Comparison of ENCODE assay signal across 15 cellular contexts in genomic region chr1:222347627-222348026, GRCh38.
A peak's percentile ranks its signal among the peaks of the same experiment; 100 is the strongest.
DNase-seq lines count a peak whose midpoint lies in the region; ATAC-seq, FAIRE-seq and TF ChIP-seq lines count a peak whose summit lies in the region.
"Had no signal": no experiment of that assay in that cellular context is flagged by ENCODE, and none has a peak within 500 bp of the region (broad histone marks: within the 10 kb centered on the region; RNA-seq: fewer than 3 reads in every experiment).

No MANE protein-coding gene starts in this region.

- DNase-seq in NCI-H748 (lab: John Stamatoyannopoulos, UW; ENCODE audit: unreplicated experiment): peak; percentile 8
- no peak for DNase-seq in NCI-H748 treated with DMSO at 0.1 percent for 48 hours (lab: John Stamatoyannopoulos, UW)
- peak; percentile 91 for DNase-seq in NCI-H2171 treated with DMSO at 0.1 percent for 48 hours (lab: John Stamatoyannopoulos, UW)
- no peak for DNase-seq in urothelium cell line (ENCODE audit: low spot score)
- DNase-seq in nucleus accumbens (lab: John Stamatoyannopoulos, UW): no peak
- DNase-seq: GM23248, NCI-H1417, NCI-H2029, PC-3, SW 1271 had no signal

- no peak for ATAC-seq in SK-N-SH treated with all-trans-retinoic acid at 6 μM for 48 hours
- no peak for ATAC-seq in activated CD4-positive, CD25-positive, alpha-beta regulatory T cell treated with anti-CD3 and anti-CD28 coated beads, Interleukin-2, amount 50 U/mL, for 24 hours
- ATAC-seq in esophagus mucosa: no peak
- ATAC-seq: HCT116, PC-3 had no signal

- FAIRE-seq in urothelium cell line (lab: Jason Lieb, UNC): peak; percentile 32
- FAIRE-seq: A204.1 had no signal

TF ChIP-seq in SK-N-SH treated with all-trans-retinoic acid at 6 μM for 48 hours, 23 proteins besides CTCF, POLR2A, EP300 and RAD21:
- TF ChIP-seq ZC3H10 (CRISPR knock-in tag; IDR thresholded peaks at IDR 0.05): no peak
- peak; percentile 50; the same call in 1 of the 2 replicates for TF ChIP-seq TCF4 (CRISPR knock-in tag; IDR thresholded peaks at IDR 0.05; ENCODE audit: borderline replicate concordance)
- TF ChIP-seq SNAI2 (CRISPR knock-in tag; IDR thresholded peaks at IDR 0.05): peak; percentile 36; the same call in 1 of the 2 replicates
- TF ChIP-seq TSHZ2 (CRISPR knock-in tag; IDR thresholded peaks at IDR 0.05): 0 out of 2 replicates have a peak, but pooled peaks have one; percentile 28

Comparison
In these comparisons a context has a peak if more than half of its experiments do, and no peak if none do; other contexts are left out.
1. DNase-seq: peak in NCI-H748 (single experiment) and NCI-H2171 treated with DMSO at 0.1 percent for 48 hours (single experiment); none in NCI-H748 treated with DMSO at 0.1 percent for 48 hours (single experiment), urothelium cell line (single experiment) and nucleus accumbens (0 of 56).